13 cellular contexts compared by ENCODE assay signal in the genomic region with DNA sequence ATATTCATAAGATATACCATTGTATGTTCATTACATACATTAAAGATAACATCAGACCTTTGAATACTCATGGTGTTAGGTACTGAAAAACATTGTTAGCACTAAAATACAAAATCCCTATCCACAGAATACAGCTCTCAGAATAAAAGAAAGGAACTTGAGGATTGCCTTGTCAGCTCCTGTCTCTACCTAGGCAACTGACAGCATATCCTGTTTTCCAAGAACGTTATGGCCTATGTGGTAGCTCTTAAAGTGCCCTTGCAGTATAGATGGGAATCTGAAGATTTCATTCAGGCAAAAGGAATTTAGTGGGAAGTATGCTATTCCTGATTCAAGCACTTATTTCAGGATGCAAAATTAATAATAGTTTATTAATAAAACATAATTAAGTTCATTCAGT. TPM values are rescaled to one million over a fixed set of nuclear protein-coding genes. Genes with fewer than 3 reads are reported as not detected.
DNase-seq lines count a peak whose midpoint lies in the region; ATAC-seq and TF ChIP-seq lines count a peak whose summit lies in the region.
"Had no signal": no experiment of that assay in that cellular context is flagged by ENCODE, and none has a peak within 500 bp of the region (broad histone marks: within the 10 kb centered on the region; RNA-seq: fewer than 3 reads in every experiment).

No MANE protein-coding gene starts in this region.

- peaks cover 0 to 5% (median 0%) of the 10 kb centered on the region in 5 experiments for H3K9me3 Mint-ChIP-seq in brain
- no peaks in the 10 kb centered on the region for H3K9me3 Mint-ChIP-seq in activated CD4-positive, alpha-beta T cell treated with anti-CD3 and anti-CD28 coated beads for 36 hours (ENCODE audit: low read depth)
- H3K9me3 Mint-ChIP-seq: activated T-cell treated with anti-CD3 and anti-CD28 coated beads, Interleukin-2, amount 50 U/mL, for 72 hours; naive B cell had no signal

- H3K9ac ChIP-seq in GM23248: peak overlapping the region; percentile 88

- H3K4me1 ChIP-seq in GM23248 (ENCODE audit: insufficient read depth) (peaks cover 18% of the 10 kb centered on the region; the same call in 1 of the 2 replicates), muscle layer of duodenum (ENCODE audit: control insufficient read depth in 1 of 2, insufficient read depth in 2 of 2, low read length in 2 of 2) (peaks cover 4 to 7% of the 10 kb centered on the region in 2 donors)

- peak overlapping the region in 3 of 5 experiments; percentile 46 to 97 (median 96) for H3K27ac Mint-ChIP-seq in brain
- H3K27ac Mint-ChIP-seq in activated CD4-positive, alpha-beta T cell treated with anti-CD3 and anti-CD28 coated beads for 36 hours: no peak overlapping the region

- 8 to 11% methylated on average over 1 of the region's 1 CpG for WGBS in GM23248 (ENCODE audit: low coverage in 1 of 2, low lambda C conversion rate in 2 of 2, missing lambda C conversion rate in 2 of 2), 2 experiments

- intact Hi-C loops in activated CD4-positive, alpha-beta T cell treated with anti-CD3 and anti-CD28 coated beads for 36 hours (cut with DNase I, micrococcal nuclease): no loop called here

- no peak for TF ChIP-seq CTCF in brain (conservative IDR thresholded peaks at IDR 0.05)

- H4K20me1 ChIP-seq in GM23248 (ENCODE audit: insufficient read depth): no peaks in the 10 kb centered on the region

- H3K27me3 ChIP-seq in GM23248 (replicated peaks; ENCODE audit: insufficient read depth) (no peaks in the 10 kb centered on the region), muscle layer of duodenum (ENCODE audit: low read depth, low read length) (no peaks in the 10 kb centered on the region)

- CTCF ChIA-PET in activated CD4-positive, alpha-beta T cell treated with anti-CD3 and anti-CD28 coated beads for 36 hours (lab: Charles Lee): interaction anchor here (0.7 to 3.1 kb wide), 3 partner anchors 12 to 235 kb away, joined by 3 to 8 read pairs (median 4); no protein-coding TSS in a partner anchor

- H3K4me3 ChIP-seq in GM23248 (peak overlapping the region; percentile 92), muscle layer of duodenum (ENCODE audit: low read depth in 1 of 2, low read length in 2 of 2) (peak overlapping the region; percentile 97 to 99)

- DNase-seq in ACHN (peak; percentile 18), GM23248 (no peak), COR-L47 (lab: John Stamatoyannopoulos, UW) (no peak)
- DNase-seq in activated CD4-positive, alpha-beta T cell treated with anti-CD3 and anti-CD28 coated beads for 36 hours: no peak
- DNase-seq in activated CD4-positive, alpha-beta T cell treated with anti-CD3 and anti-CD28 coated beads for 1 hour: no peak
- DNase-seq: activated T-cell treated with anti-CD3 and anti-CD28 coated beads, Interleukin-2, amount 50 U/mL, for 72 hours; DMS153; H7; naive B cell; trophoblast cell had no signal

- no peak for ATAC-seq in HG02610 (IDR thresholded peaks at IDR 0.05; ENCODE audit: unreplicated experiment)
- no peak for ATAC-seq in activated CD4-positive, alpha-beta T cell treated with anti-CD3 and anti-CD28 coated beads for 36 hours
- ATAC-seq: activated T-cell treated with anti-CD3 and anti-CD28 coated beads, Interleukin-2, amount 50 U/mL, for 72 hours had no signal

- no peak overlapping the region for H3K27ac ChIP-seq in GM23248
- peak overlapping the region; percentile 100 for H3K27ac ChIP-seq in muscle layer of duodenum (ENCODE audit: low read length)

- H3K4me3 Mint-ChIP-seq in brain: peak overlapping the region in 4 of 5 experiments; percentile 86 to 97 (median 88)
- H3K4me3 Mint-ChIP-seq in activated CD4-positive, alpha-beta T cell treated with anti-CD3 and anti-CD28 coated beads for 36 hours: no peak overlapping the region

- in situ Hi-C loops in ACHN (cut with HindIII; ENCODE audit: low pct_ligation_motif_present, low pct_unique_long_range_greater_than_20kb, low sequenced_read_pairs): no loop called here
- in situ Hi-C loops in GM23248 (cut with MboI): no loop called here

- POLR2A ChIA-PET in activated CD4-positive, alpha-beta T cell treated with anti-CD3 and anti-CD28 coated beads for 36 hours (lab: Charles Lee): no interaction called here

- peaks cover 20% of the 10 kb centered on the region for H3K27me3 Mint-ChIP-seq in brain
- H3K27me3 Mint-ChIP-seq in activated CD4-positive, alpha-beta T cell treated with anti-CD3 and anti-CD28 coated beads for 36 hours: no peaks in the 10 kb centered on the region
- H3K27me3 Mint-ChIP-seq: naive B cell had no signal

- peaks cover 31% of the 10 kb centered on the region for H3K4me1 Mint-ChIP-seq in brain
- H3K4me1 Mint-ChIP-seq in activated CD4-positive, alpha-beta T cell treated with anti-CD3 and anti-CD28 coated beads for 36 hours: peaks cover 24% of the 10 kb centered on the region

- H3F3A ChIP-seq in GM23248 (ENCODE audit: insufficient read depth): peaks cover 31% of the 10 kb centered on the region

- no peaks in the 10 kb centered on the region for H3K36me3 Mint-ChIP-seq in brain
- H3K36me3 Mint-ChIP-seq in activated CD4-positive, alpha-beta T cell treated with anti-CD3 and anti-CD28 coated beads for 36 hours (ENCODE audit: low read depth): peaks cover 5% of the 10 kb centered on the region

- H3K36me3 ChIP-seq in GM23248 (ENCODE audit: low read depth) (no peaks in the 10 kb centered on the region; the same call in 1 of the 2 replicates), muscle layer of duodenum (ENCODE audit: control insufficient read depth in 1 of 2, insufficient read depth in 2 of 2, low read length in 2 of 2) (peaks cover 0 to 10% of the 10 kb centered on the region in 2 donors)

- H3K4me2 ChIP-seq in GM23248 (ENCODE audit: unreplicated experiment): peak overlapping the region; percentile 94

- peaks cover 62% of the 10 kb centered on the region for H3K79me2 ChIP-seq in GM23248 (ENCODE audit: insufficient read depth)

- no peak overlapping the region for H2AFZ ChIP-seq in GM23248

- H3K9me2 ChIP-seq in GM23248 (ENCODE audit: insufficient read depth): no peaks in the 10 kb centered on the region

- H3K9me3 ChIP-seq in GM23248 (ENCODE audit: low read depth): no peaks in the 10 kb centered on the region
- H3K9me3 ChIP-seq in muscle layer of duodenum (ENCODE audit: control insufficient read depth in 1 of 2, low read length in 2 of 2): no peaks in the 10 kb centered on the region

RNA-seq across cellular contexts. Expression of a gene that starts 1.8 kb away (rescaled TPM):
- 88.8 and 91.1 TPM in 2 replicates for total RNA-seq in GM23248 (2014; rRNA removed; shearing (Covaris generic))
- polyA plus RNA-seq in GM23248 (2016; fragmentation: Nextera tagmentation; extraction: Ambion mirVana) (129 and 144 TPM in 2 replicates), brain (ENCODE audit: insufficient read depth, low read depth, low replicate concordance) (10.8 TPM)
- 100 to 1,000 TPM in 1 of 2 experiments, 10 to 100 TPM in 1; 72.2 to 134 TPM for total RNA-seq in activated CD4-positive, alpha-beta T cell treated with anti-CD3 and anti-CD28 coated beads for 36 hours
